Comparison of ENCODE assay signal across 28 cellular contexts in the genomic region with DNA sequence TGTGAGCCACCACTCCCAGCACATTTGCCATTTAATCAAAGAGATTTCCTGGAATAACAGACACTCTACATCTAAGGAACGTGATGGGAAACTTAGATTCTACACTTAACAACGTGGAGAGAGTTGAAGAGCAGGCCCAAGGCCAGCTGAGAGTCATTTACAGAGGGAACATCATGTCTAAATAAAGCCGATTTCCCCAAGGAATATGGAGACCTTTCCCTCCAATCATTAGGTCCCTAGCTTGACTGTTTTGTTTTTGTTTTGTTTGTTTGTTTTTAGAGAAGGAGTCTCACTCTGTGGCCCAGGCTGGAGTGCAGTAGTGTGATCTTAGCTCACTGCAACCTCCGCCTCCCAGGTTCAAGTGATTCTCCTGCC.
"Had no signal": no experiment of that assay in that cellular context is flagged by ENCODE, and none has a peak within 500 bp of the region (broad histone marks: within the 10 kb centered on the region; RNA-seq: fewer than 3 reads in every experiment).

No MANE protein-coding gene starts in this region.

- H3K4me3 Mint-ChIP-seq: activated CD4-positive, alpha-beta memory T cell treated with anti-CD3 and anti-CD28 coated beads for 36 hours; activated CD4-positive, alpha-beta T cell treated with anti-CD3 and anti-CD28 coated beads, Interleukin-2, amount 10 ng/mL, durations not matched to agents 7 days and 5 days; activated naive CD8-positive, alpha-beta T cell treated with anti-CD3 and anti-CD28 coated beads, Interleukin-2, amount 50 U/mL, for 24 hours; activated T-cell treated with anti-CD3 and anti-CD28 coated beads, Interleukin-2, amount 50 U/mL, for 4 hours; central memory CD8-positive, alpha-beta T cell; T-helper 17 cell had no signal

- H3K4me3 ChIP-seq: ascending aorta, body of pancreas, MG63 had no signal

- FAIRE-seq: bronchial epithelial cell, RCC 7860 had no signal

- ATAC-seq: activated naive CD4-positive, alpha-beta T cell treated with anti-CD3 and anti-CD28 coated beads, Interleukin-2, amount 50 U/mL, for 72 hours; activated T-cell treated with anti-CD3 and anti-CD28 coated beads, Interleukin-2, amount 50 U/mL, for 4 hours; body of pancreas; T-helper 17 cell had no signal

- H3K27ac ChIP-seq: ascending aorta, body of pancreas, KMS-11 had no signal

- H3K4me1 ChIP-seq: ascending aorta, body of pancreas had no signal

- H3K4me2 ChIP-seq: KMS-11 had no signal

- H3K27me3 ChIP-seq: ascending aorta, body of pancreas, MG63 had no signal

- H3K9me3 ChIP-seq: ascending aorta, body of pancreas, MG63 had no signal

- H3K36me3 Mint-ChIP-seq: activated CD4-positive, alpha-beta memory T cell treated with anti-CD3 and anti-CD28 coated beads for 36 hours; activated naive CD4-positive, alpha-beta T cell treated with anti-CD3 and anti-CD28 coated beads, Interleukin-2, amount 50 U/mL, for 72 hours had no signal

- H3K27me3 Mint-ChIP-seq: activated CD4-positive, alpha-beta memory T cell treated with anti-CD3 and anti-CD28 coated beads for 36 hours; activated CD4-positive, alpha-beta T cell treated with anti-CD3 and anti-CD28 coated beads, Interleukin-2, amount 10 ng/mL, durations not matched to agents 7 days and 5 days; activated naive CD8-positive, alpha-beta T cell treated with anti-CD3 and anti-CD28 coated beads, Interleukin-2, amount 50 U/mL, for 24 hours; central memory CD8-positive, alpha-beta T cell had no signal

- H3K9ac ChIP-seq: KMS-11 had no signal

- H3K27ac Mint-ChIP-seq: activated CD4-positive, alpha-beta memory T cell treated with anti-CD3 and anti-CD28 coated beads for 36 hours; activated CD4-positive, alpha-beta T cell treated with anti-CD3 and anti-CD28 coated beads, Interleukin-2, amount 10 ng/mL, durations not matched to agents 7 days and 5 days; activated naive CD4-positive, alpha-beta T cell treated with anti-CD3 and anti-CD28 coated beads, Interleukin-2, amount 50 U/mL, for 72 hours; activated naive CD8-positive, alpha-beta T cell treated with anti-CD3 and anti-CD28 coated beads, Interleukin-2, amount 50 U/mL, for 24 hours; T-helper 17 cell had no signal

- H3K9me3 Mint-ChIP-seq: activated CD4-positive, alpha-beta memory T cell treated with anti-CD3 and anti-CD28 coated beads for 36 hours; activated CD4-positive, alpha-beta T cell treated with anti-CD3 and anti-CD28 coated beads, Interleukin-2, amount 10 ng/mL, durations not matched to agents 7 days and 5 days; activated naive CD4-positive, alpha-beta T cell treated with anti-CD3 and anti-CD28 coated beads, Interleukin-2, amount 50 U/mL, for 72 hours; activated naive CD8-positive, alpha-beta T cell treated with anti-CD3 and anti-CD28 coated beads, Interleukin-2, amount 50 U/mL, for 24 hours; activated T-cell treated with anti-CD3 and anti-CD28 coated beads, Interleukin-2, amount 50 U/mL, for 4 hours; central memory CD8-positive, alpha-beta T cell had no signal

- DNase-seq: activated CD4-positive, alpha-beta memory T cell treated with anti-CD3 and anti-CD28 coated beads for 36 hours; activated CD4-positive, alpha-beta T cell treated with anti-CD3 and anti-CD28 coated beads, Interleukin-2, amount 10 ng/mL, durations not matched to agents 7 days and 5 days; activated CD4-positive, CD25-positive, alpha-beta regulatory T cell; activated CD8-positive, alpha-beta memory T cell treated with anti-CD3 and anti-CD28 coated beads for 24 hours; activated effector memory CD4-positive, alpha-beta T cell treated with anti-CD3 and anti-CD28 coated beads, Interleukin-2, amount 50 U/mL, for 16 hours; activated naive CD4-positive, alpha-beta T cell treated with Interleukin-2 at 50 U/mL for 16 hours; activated naive CD8-positive, alpha-beta T cell treated with anti-CD3 and anti-CD28 coated beads, Interleukin-2, amount 50 U/mL, for 24 hours; activated T-cell treated with anti-CD3 and anti-CD28 coated beads, Interleukin-2, amount 50 U/mL, for 4 hours; amniotic stem cell; body of pancreas; MG63; MV-4-11; NCI-H1092 treated with DMSO at 0.1 percent for 48 hours; NCI-H1417 treated with DMSO at 0.1 percent for 48 hours; NCI-H1694; NCI-H2029 treated with DMSO at 0.1 percent for 48 hours; NCI-H345; NCI-H510A; NCI-H69; SIG-M5; T-helper 17 cell; T-helper 9 cell had no signal

- H3K4me1 Mint-ChIP-seq: activated CD4-positive, alpha-beta T cell treated with anti-CD3 and anti-CD28 coated beads, Interleukin-2, amount 10 ng/mL, durations not matched to agents 7 days and 5 days; central memory CD8-positive, alpha-beta T cell; T-helper 17 cell had no signal

- H3K36me3 ChIP-seq: ascending aorta, MG63 had no signal
